ENCODE assay signal across 35 cellular contexts in genomic region chr3:194379651-194380050, GRCh38. TPM values are rescaled to one million over a fixed set of nuclear protein-coding genes. Genes with fewer than 3 reads are reported as not detected.
A peak's percentile ranks its signal among the peaks of the same experiment; 100 is the strongest.
DNase-seq lines count a peak whose midpoint lies in the region; ATAC-seq lines count a peak whose summit lies in the region.
"Had no signal": no experiment of that assay in that cellular context is flagged by ENCODE, and none has a peak within 500 bp of the region (broad histone marks: within the 10 kb centered on the region; RNA-seq: fewer than 3 reads in every experiment).

No MANE protein-coding gene starts in this region.

- intact Hi-C loops in left ventricle myocardium superior (cut with micrococcal nuclease) (no loop called here), left cardiac atrium (cut with DNase I) (no loop called here)

- no peak for ATAC-seq in left ventricle myocardium superior
- no peak for ATAC-seq in left cardiac atrium
- no peak for ATAC-seq in HG02938 (IDR thresholded peaks at IDR 0.05; ENCODE audit: unreplicated experiment)
- ATAC-seq in HG03280 (IDR thresholded peaks at IDR 0.05; ENCODE audit: unreplicated experiment) = no peak
- ATAC-seq: activated CD4-positive, CD25-positive, alpha-beta regulatory T cell treated with anti-CD3 and anti-CD28 coated beads, Interleukin-2, amount 50 U/mL, for 24 hours; activated CD8-positive, alpha-beta memory T cell treated with anti-CD3 and anti-CD28 coated beads, Interleukin-2, amount 10 ng/mL, durations not matched to agents 7 days and 5 days; activated T-cell treated with anti-CD3 and anti-CD28 coated beads, Interleukin-2, amount 50 U/mL, for 4 hours; effector memory CD8-positive, alpha-beta T cell; HepG2; sciatic nerve had no signal

- peak; percentile 13 for DNase-seq in left ventricle myocardium superior
- no peak for DNase-seq in left cardiac atrium
- peak; percentile 70 for DNase-seq in NCI-H774 (lab: John Stamatoyannopoulos, UW)
- DNase-seq in islet precursor cell = peak; percentile 34
- no peak for DNase-seq in G401 (ENCODE audit: low spot score)
- DNase-seq in glomerular visceral epithelial cell (ENCODE audit: extremely low spot score) = no peak
- DNase-seq: ACHN; activated CD4-positive, alpha-beta T cell treated with anti-CD3 and anti-CD28 coated beads, Interleukin-2, amount 50 U/mL, for 4 hours; activated CD8-positive, alpha-beta memory T cell treated with anti-CD3 and anti-CD28 coated beads, Interleukin-2, amount 10 ng/mL, durations not matched to agents 7 days and 5 days; activated gamma-delta T cell treated with Interleukin-2 at 50 U/mL for 16 hours; activated naive CD8-positive, alpha-beta T cell treated with anti-CD3 and anti-CD28 coated beads, Interleukin-2, amount 10 ng/mL, durations not matched to agents 7 days and 5 days; activated T-cell treated with anti-CD3 and anti-CD28 coated beads, Interleukin-2, amount 50 U/mL, for 4 hours; CD4-positive, alpha-beta memory T cell; cortex of kidney; effector memory CD8-positive, alpha-beta T cell; EL; glutamatergic neuron; MM.1S; naive B cell; NCI-H187 treated with DMSO at 0.1 percent for 48 hours; PC-9; Right ventricle myocardium superior; stimulated activated CD4-positive, alpha-beta T cell treated with anti-CD3 and anti-CD28 coated beads, Interleukin-4, amount 100 ng/mL, for 24 hours; T-helper 2 cell; transverse colon had no signal

- in situ Hi-C loops in G401 (cut with HindIII; ENCODE audit: low sequenced_read_pairs) = no loop called here

RNA-seq across cellular contexts. Expression of gene LRRC15, which starts 10.1 kb away (rescaled TPM):
- total RNA-seq in left ventricle myocardium superior = 0.42 TPM
- total RNA-seq in left cardiac atrium = under 1 TPM; 0.18 to 0.74 TPM
- total RNA-seq in G401 (2014; rRNA removed; shearing (Covaris generic)) = 0.14 and 0.55 TPM in 2 replicates
- total RNA-seq: activated CD8-positive, alpha-beta memory T cell treated with anti-CD3 and anti-CD28 coated beads, Interleukin-2, amount 10 ng/mL, durations not matched to agents 7 days and 5 days; activated naive CD8-positive, alpha-beta T cell treated with anti-CD3 and anti-CD28 coated beads, Interleukin-2, amount 10 ng/mL, durations not matched to agents 7 days and 5 days; activated T-cell treated with anti-CD3 and anti-CD28 coated beads, Interleukin-2, amount 50 U/mL, for 4 hours; B cell; CD4-positive, alpha-beta memory T cell; HepG2; mesothelial cell of epicardium; NCI-H460; PC-9 had no signal

RNA-seq across cellular contexts. Expression of gene GP5, which starts 19.4 kb away (rescaled TPM):
- total RNA-seq in left ventricle myocardium superior (not detected), left cardiac atrium (under 1 TPM; 0.06 to 0.21 TPM)
- not detected in 2 replicates for total RNA-seq in G401 (2014; rRNA removed; shearing (Covaris generic))
- total RNA-seq: HepG2, NCI-H460, PC-9, prostate gland, Right ventricle myocardium superior, transverse colon had no signal

RNA-seq across cellular contexts. Expression of gene CPN2, which starts 28.5 kb away (rescaled TPM):
- total RNA-seq in left ventricle myocardium superior (0.40 TPM), left cardiac atrium (not detected)
- not detected in 2 replicates for total RNA-seq in G401 (2014; rRNA removed; shearing (Covaris generic))
- total RNA-seq: activated CD8-positive, alpha-beta memory T cell treated with anti-CD3 and anti-CD28 coated beads, Interleukin-2, amount 10 ng/mL, durations not matched to agents 7 days and 5 days; activated naive CD8-positive, alpha-beta T cell treated with anti-CD3 and anti-CD28 coated beads, Interleukin-2, amount 10 ng/mL, durations not matched to agents 7 days and 5 days; aorta; B cell; CD4-positive, alpha-beta memory T cell; mesothelial cell of epicardium; NCI-H460; PC-9; sciatic nerve had no signal

Comparison
In these comparisons a context has a peak if more than half of its experiments do, and no peak if none do; other contexts are left out.
1. DNase-seq: peak in left ventricle myocardium superior (single experiment), NCI-H774 (single experiment) and islet precursor cell (single experiment); none in left cardiac atrium (single experiment), G401 (single experiment) and glomerular visceral epithelial cell (single experiment).